In the genomic region with DNA sequence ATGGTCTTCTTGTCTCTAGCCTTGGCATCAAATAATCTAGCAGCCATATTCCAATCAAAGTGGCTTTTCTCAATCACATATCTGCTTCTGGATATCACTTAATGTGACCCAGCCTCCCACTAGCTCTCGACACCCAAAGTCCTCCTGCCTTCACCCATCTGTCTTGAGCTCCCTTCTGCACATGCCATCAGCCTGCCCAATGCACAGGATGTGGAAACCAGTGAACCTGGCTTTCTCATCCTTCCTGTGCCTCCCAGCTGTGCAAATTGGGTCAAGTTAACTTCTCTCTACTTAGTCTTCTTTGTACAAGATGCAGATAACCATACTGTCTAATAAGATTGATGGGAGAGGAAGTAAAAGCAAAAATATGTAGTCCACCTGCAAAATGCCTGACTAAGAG, we compare ENCODE assay signal across 1 cellular context.
TF ChIP-seq lines count a peak whose summit lies in the region.

No MANE protein-coding gene starts in this region.

TF ChIP-seq in IMR-90, 13 proteins besides CTCF, POLR2A, EP300 and RAD21 (continued from another document):
- TF ChIP-seq RCOR1 (IDR thresholded peaks at IDR 0.05; ENCODE audit: insufficient replicate concordance, low read length) (no peak), MAFK (IDR thresholded peaks at IDR 0.05; ENCODE audit: low read depth, low read length) (no peak), CEBPB (IDR thresholded peaks at IDR 0.05; ENCODE audit: low read depth, low read length) (no peak), CHD1 (IDR thresholded peaks at IDR 0.05; ENCODE audit: low read depth, low read length) (no peak), BHLHE40 (IDR thresholded peaks at IDR 0.05; ENCODE audit: low read depth, low read length) (no peak)
- TF ChIP-seq, protein P1, sequence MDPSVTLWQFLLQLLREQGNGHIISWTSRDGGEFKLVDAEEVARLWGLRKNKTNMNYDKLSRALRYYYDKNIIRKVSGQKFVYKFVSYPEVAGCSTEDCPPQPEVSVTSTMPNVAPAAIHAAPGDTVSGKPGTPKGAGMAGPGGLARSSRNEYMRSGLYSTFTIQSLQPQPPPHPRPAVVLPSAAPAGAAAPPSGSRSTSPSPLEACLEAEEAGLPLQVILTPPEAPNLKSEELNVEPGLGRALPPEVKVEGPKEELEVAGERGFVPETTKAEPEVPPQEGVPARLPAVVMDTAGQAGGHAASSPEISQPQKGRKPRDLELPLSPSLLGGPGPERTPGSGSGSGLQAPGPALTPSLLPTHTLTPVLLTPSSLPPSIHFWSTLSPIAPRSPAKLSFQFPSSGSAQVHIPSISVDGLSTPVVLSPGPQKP (IDR thresholded peaks at IDR 0.05; ENCODE audit: borderline replicate concordance, low read depth, low read length), result no peak
